ENCODE assay signal across 14 cellular contexts in genomic region chr5:172892713-172893112, GRCh38. TPM values are rescaled to one million over a fixed set of nuclear protein-coding genes. Genes with fewer than 3 reads are reported as not detected.
DNase-seq lines count a peak whose midpoint lies in the region; ATAC-seq and TF ChIP-seq lines count a peak whose summit lies in the region.
"Had no signal": no experiment of that assay in that cellular context is flagged by ENCODE, and none has a peak within 500 bp of the region (broad histone marks: within the 10 kb centered on the region; RNA-seq: fewer than 3 reads in every experiment).

No MANE protein-coding gene starts in this region.

- H3K9me3 ChIP-seq in IMR-90 (ENCODE audit: control insufficient read depth, insufficient read depth, low read length): no peaks in the 10 kb centered on the region
- H3K9me3 ChIP-seq in esophagus muscularis mucosa: no peaks in the 10 kb centered on the region
- no peaks in the 10 kb centered on the region for H3K9me3 ChIP-seq in mucosa of descending colon
- no peaks in the 10 kb centered on the region for H3K9me3 ChIP-seq in suprapubic skin

- H4K91ac ChIP-seq in IMR-90 (ENCODE audit: insufficient read depth, low read depth, low read length): peak overlapping the region; percentile 92

- H3K56ac ChIP-seq in IMR-90 (ENCODE audit: extremely low read depth, insufficient read depth, low read length): no peak overlapping the region

- TF ChIP-seq CTCF in IMR-90 (conservative IDR thresholded peaks at IDR 0.05; ENCODE audit: low read depth, low read length) (no peak), esophagus muscularis mucosa (IDR thresholded peaks at IDR 0.05) (peak in 2 of 3 experiments; percentile 6 to 15), mucosa of descending colon (IDR thresholded peaks at IDR 0.05) (no peak), suprapubic skin (IDR thresholded peaks at IDR 0.05) (no peak)

- 0 out of 2 replicates have a peak overlapping the region, but pooled peaks have one; percentile 85 for H3K23ac ChIP-seq in IMR-90 (ENCODE audit: low read depth, low read length)

- H3K9me1 ChIP-seq in IMR-90 (ENCODE audit: insufficient read depth, low read length): peaks cover 23% of the 10 kb centered on the region

- dilution Hi-C loops in IMR-90 (cut with HindIII; ENCODE audit: low sequenced_read_pairs, unreplicated experiment): no loop called here

- peaks cover 25% of the 10 kb centered on the region for H3K36me3 ChIP-seq in IMR-90 (ENCODE audit: control insufficient read depth, insufficient read depth, low read length)
- H3K36me3 ChIP-seq in esophagus muscularis mucosa: peaks cover 0 to 20% (median 15%) of the 10 kb centered on the region in 4 donors
- no peaks in the 10 kb centered on the region for H3K36me3 ChIP-seq in mucosa of descending colon (ENCODE audit: low read depth)
- peaks cover 26% of the 10 kb centered on the region for H3K36me3 ChIP-seq in suprapubic skin

- H3K4me1 ChIP-seq in IMR-90 (ENCODE audit: control insufficient read depth, insufficient read depth, low read length): peaks cover 24% of the 10 kb centered on the region
- peaks cover 54 to 83% (median 74%) of the 10 kb centered on the region in 4 donors for H3K4me1 ChIP-seq in esophagus muscularis mucosa
- no peaks in the 10 kb centered on the region for H3K4me1 ChIP-seq in mucosa of descending colon (ENCODE audit: low read depth)
- peaks cover 26% of the 10 kb centered on the region for H3K4me1 ChIP-seq in suprapubic skin

- H3K27ac ChIP-seq in IMR-90 (ENCODE audit: insufficient read depth, low read length) (peak overlapping the region; percentile 10), esophagus muscularis mucosa (replicated peaks in 1 of 4) (peak overlapping the region; percentile 89 to 99 (median 94)), suprapubic skin (peak overlapping the region; percentile 68)

- H4K8ac ChIP-seq in IMR-90 (ENCODE audit: low read depth in 2 of 2, low read length in 2 of 2): peak overlapping the region; percentile 80 to 95; a peak in 3 of 4 replicates

- peak overlapping the region; percentile 45; the same call in 1 of the 2 replicates for H3K18ac ChIP-seq in IMR-90 (ENCODE audit: low read depth, low read length)

- no TSS peak for BruUV-seq in IMR-90 (replicated peaks; lab: Mats Ljungman, UMichigan)

- H2AFZ ChIP-seq in IMR-90 (replicated peaks; ENCODE audit: low read length, poor library complexity): no peak overlapping the region

- peak overlapping the region; percentile 79 for H2BK20ac ChIP-seq in IMR-90 (ENCODE audit: low read depth, low read length)

- peak overlapping the region; percentile 79 for H2AK9ac ChIP-seq in IMR-90 (replicated peaks; ENCODE audit: low read depth, low read length, poor library complexity)

- no peak for TF ChIP-seq RAD21 in IMR-90 (IDR thresholded peaks at IDR 0.05; ENCODE audit: low read length)

- CTCF ChIA-PET in IMR-90 (lab: Yijun Ruan, JAX): no interaction called here

- peak overlapping the region; percentile 31 for H3K14ac ChIP-seq in IMR-90 (replicated peaks; ENCODE audit: low read depth, low read length)

- H3K9ac ChIP-seq in IMR-90 (ENCODE audit: low read depth, low read length): no peak overlapping the region

- no peaks in the 10 kb centered on the region for H3K27me3 ChIP-seq in IMR-90 (ENCODE audit: control insufficient read depth, insufficient read depth, low read length)
- no peaks in the 10 kb centered on the region for H3K27me3 ChIP-seq in esophagus muscularis mucosa
- H3K27me3 ChIP-seq in suprapubic skin: no peaks in the 10 kb centered on the region

- peak overlapping the region; percentile 96 for H2BK15ac ChIP-seq in IMR-90 (ENCODE audit: low read depth, low read length)

- ATAC-seq in IMR-90 (ENCODE audit: low read depth) (no peak), mucosa of descending colon (peak; percentile 14), GM18511 (IDR thresholded peaks at IDR 0.05; ENCODE audit: unreplicated experiment) (no peak)

- TF ChIP-seq EP300 in esophagus muscularis mucosa (IDR thresholded peaks at IDR 0.05) (no peak), suprapubic skin (IDR thresholded peaks at IDR 0.05) (no peak)

- H3K79me1 ChIP-seq in IMR-90 (ENCODE audit: low read depth in 1 of 2, low read length in 2 of 2): peaks cover 47 to 78% of the 10 kb centered on the region in 2 experiments

- WGBS in IMR-90 (ENCODE audit: extremely low coverage in 2 of 2, insufficient read length in 1 of 2), 2 experiments: no CpG with 5 or more reads among the region's 7 CpGs
- WGBS in esophagus muscularis mucosa: 66% methylated on average over 7 of the region's 7 CpGs
- 96% methylated on average over 7 of the region's 7 CpGs for WGBS in suprapubic skin

- H3K4ac ChIP-seq in IMR-90 (ENCODE audit: low read depth, low read length): peak overlapping the region; percentile 97

- H2AK5ac ChIP-seq in IMR-90 (ENCODE audit: low read depth, low read length): peak overlapping the region; percentile 71

- H4K20me1 ChIP-seq in IMR-90 (ENCODE audit: insufficient read depth, low read length): no peaks in the 10 kb centered on the region

- DNase-seq in IMR-90 (no peak), esophagus muscularis mucosa (ENCODE audit: extremely low spot score) (no peak), mucosa of descending colon (no peak), suprapubic skin (ENCODE audit: low spot score in 2 of 2) (no peak), NCI-H1694 (lab: John Stamatoyannopoulos, UW) (no peak), A172 (ENCODE audit: low spot score) (no peak), DMS114 treated with DMSO at 0.1 percent for 48 hours (lab: John Stamatoyannopoulos, UW; ENCODE audit: unreplicated experiment) (no peak)
- DNase-seq: activated CD4-positive, CD25-positive, alpha-beta regulatory T cell; foreskin fibroblast; immature natural killer cell; NCI-H1092; NCI-H345; nephron progenitor cell had no signal

- in situ Hi-C loops in IMR-90 (cut with MboI; ENCODE audit: low sequenced_read_pairs): no loop called here

- peak overlapping the region; percentile 93 for H2BK5ac ChIP-seq in IMR-90 (ENCODE audit: low read depth, low read length, poor library complexity, severe bottlenecking)

- H2BK120ac ChIP-seq in IMR-90 (ENCODE audit: low read depth, low read length): peak overlapping the region; percentile 93

- no peak overlapping the region for H3K4me3 ChIP-seq in IMR-90 (ENCODE audit: insufficient read depth, low read depth, low read length)
- no peak overlapping the region for H3K4me3 ChIP-seq in esophagus muscularis mucosa
- no peak overlapping the region for H3K4me3 ChIP-seq in mucosa of descending colon
- H3K4me3 ChIP-seq in suprapubic skin: no peak overlapping the region

- H3K4me2 ChIP-seq in IMR-90 (ENCODE audit: low read depth, low read length): no peak overlapping the region

- POLR2A ChIA-PET in IMR-90 (lab: Charles Lee; ENCODE audit: unreplicated experiment): no interaction called here

- no peak for TF ChIP-seq POLR2A in IMR-90 (IDR thresholded peaks at IDR 0.05; ENCODE audit: low read depth, low read length)
- no peak for TF ChIP-seq POLR2A in esophagus muscularis mucosa (IDR thresholded peaks at IDR 0.05; ENCODE audit: low read depth)
- TF ChIP-seq POLR2A in suprapubic skin (IDR thresholded peaks at IDR 0.05): no peak

- peak overlapping the region; percentile 65 for H4K5ac ChIP-seq in IMR-90 (ENCODE audit: low read depth, low read length)

- intact Hi-C loops in IMR-90 (cut with micrococcal nuclease) (no loop called here), esophagus muscularis mucosa (cut with DNase I) (no loop called here), mucosa of descending colon (cut with DNase I, micrococcal nuclease) (no loop called here)

TF ChIP-seq in IMR-90, 13 proteins besides CTCF, POLR2A, EP300 and RAD21:
- TF ChIP-seq MXI1 (IDR thresholded peaks at IDR 0.05; ENCODE audit: borderline replicate concordance, low read depth, low read length): no peak

RNA-seq across cellular contexts. Expression of gene ERGIC1, which starts 58.7 kb away (rescaled TPM):
- 124 and 134 TPM in 2 replicates for total RNA-seq in IMR-90 (2012; rRNA removed)
- 185 and 192 TPM in 2 replicates for polyA plus RNA-seq in IMR-90 (2012; rRNA removed)
- polyA plus RNA-seq in IMR-90 (2012; cell fraction: cytosol; rRNA removed): 59.2 and 179 TPM in 2 replicates
- 128 and 132 TPM in 2 replicates for polyA plus RNA-seq in IMR-90 (2012; cell fraction: nucleus; rRNA removed; ENCODE audit: low replicate concordance)
- 100 to 1,000 TPM; 105 to 161 (median 145) TPM for total RNA-seq in esophagus muscularis mucosa
- 100 to 1,000 TPM; 153 to 222 (median 199) TPM for total RNA-seq in mucosa of descending colon
- 100 to 1,000 TPM in 1 of 4 donors, 10 to 100 TPM in 3; 81.2 to 106 (median 91.8) TPM for total RNA-seq in suprapubic skin
- 87.2 and 91.6 TPM in 2 replicates for total RNA-seq in A172 (2014; rRNA removed; shearing (Covaris generic))

Comparison
In these comparisons a context has a peak if more than half of its experiments do, and no peak if none do; other contexts are left out.
1. H3K27ac ChIP-seq: peak in every context shown above with its lines; median percentile 94 in esophagus muscularis mucosa; 68 in suprapubic skin; 10 in IMR-90.
2. CTCF ChIP-seq: peak in esophagus muscularis mucosa (2 of 3); none in IMR-90 (single experiment), mucosa of descending colon (single experiment) and suprapubic skin (0 of 2).